In the genomic region with DNA sequence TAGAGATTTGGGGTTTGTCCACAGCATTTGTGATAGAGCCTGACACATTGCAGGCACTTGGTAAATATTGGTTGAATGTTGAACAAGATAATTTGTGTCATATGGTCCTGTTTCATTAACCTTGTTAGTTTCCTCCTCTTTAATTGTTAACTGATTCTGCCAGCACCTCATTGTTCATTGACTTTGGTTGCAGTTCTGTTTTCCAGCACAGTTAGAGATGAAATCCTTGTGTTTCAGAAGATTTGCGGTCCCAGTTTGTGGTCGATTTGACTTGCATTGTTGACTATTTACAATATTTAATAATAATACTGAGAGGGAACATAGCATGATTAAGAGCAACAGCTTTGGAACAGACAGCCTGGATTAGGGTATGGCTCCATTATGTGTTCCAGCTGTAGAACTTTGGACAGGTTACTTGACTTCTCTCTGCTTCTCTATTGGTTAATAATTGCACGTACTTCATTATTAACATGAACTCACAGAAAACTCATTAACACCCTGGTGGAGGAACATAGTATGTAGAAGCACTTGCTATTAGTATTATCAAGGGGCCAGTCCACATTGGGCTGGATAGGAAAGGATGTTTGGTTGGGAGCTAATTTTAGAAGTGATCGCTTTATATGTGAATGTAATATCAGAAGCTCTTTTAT, we compare ENCODE assay signal across 18 cellular contexts. TPM values are rescaled to one million over a fixed set of nuclear protein-coding genes. Genes with fewer than 3 reads are reported as not detected.
DNase-seq lines count a peak whose midpoint lies in the region; ATAC-seq, FAIRE-seq and TF ChIP-seq lines count a peak whose summit lies in the region.
"Had no signal": no experiment of that assay in that cellular context is flagged by ENCODE, and none has a peak within 500 bp of the region (broad histone marks: within the 10 kb centered on the region; RNA-seq: fewer than 3 reads in every experiment).

No MANE protein-coding gene starts in this region.

- no peak for TF ChIP-seq POLR2A in HepG2 (IDR thresholded peaks at IDR 0.05; ENCODE audit: insufficient read depth in 1 of 2, low read depth in 2 of 2, low read length in 2 of 2)
- TF ChIP-seq POLR2A in right lobe of liver (IDR thresholded peaks at IDR 0.05), result no peak

- no peaks in the 10 kb centered on the region for H3K27me3 ChIP-seq in HepG2 (ENCODE audit: control insufficient read depth in 1 of 2, insufficient read depth in 2 of 2, low read length in 2 of 2)
- no peaks in the 10 kb centered on the region for H3K27me3 ChIP-seq in right lobe of liver
- no peaks in the 10 kb centered on the region for H3K27me3 ChIP-seq in upper lobe of right lung

- 90% methylated on average over 4 of the region's 4 CpGs for WGBS in HepG2 (ENCODE audit: low lambda C conversion rate)
- 77% methylated on average over 4 of the region's 4 CpGs for WGBS in right lobe of liver (ENCODE audit: insufficient coverage, low coverage, low lambda C conversion rate, missing lambda C conversion rate)

- peak; percentile 12 for FAIRE-seq in HepG2 (lab: Jason Lieb, UNC)

- TF ChIP-seq CTCF in HepG2 (CRISPR knock-in tag; IDR thresholded peaks at IDR 0.05), result no peak
- TF ChIP-seq CTCF in right lobe of liver (IDR thresholded peaks at IDR 0.05), result no peak
- no peak for TF ChIP-seq CTCF in upper lobe of right lung (IDR thresholded peaks at IDR 0.05)

- H3K9me3 ChIP-seq in HepG2 (ENCODE audit: low read length), result no peaks in the 10 kb centered on the region
- H3K9me3 ChIP-seq in right lobe of liver, result no peaks in the 10 kb centered on the region
- no peaks in the 10 kb centered on the region for H3K9me3 ChIP-seq in upper lobe of right lung

- TF ChIP-seq RAD21 in HepG2 (CRISPR knock-in tag; IDR thresholded peaks at IDR 0.05), result no peak

- no peak overlapping the region for H2AFZ ChIP-seq in HepG2 (ENCODE audit: low read length)

- H3K4me2 ChIP-seq in HepG2 (ENCODE audit: low read depth, low read length), result no peak overlapping the region

- in situ Hi-C loops in HepG2 (cut with HindIII; ENCODE audit: extremely low pct_ligation_motif_present, low pct_unique_long_range_greater_than_20kb), result no loop called here

- H3K9ac ChIP-seq in HepG2 (ENCODE audit: insufficient read depth, low read depth, low read length), result no peak overlapping the region

- H3K4me3 ChIP-seq in HepG2 (replicated peaks in 1 of 3; ENCODE audit: insufficient read depth in 1 of 3, low read depth in 2 of 3, low read length in 3 of 3), result no peak overlapping the region
- H3K4me3 ChIP-seq in right lobe of liver, result no peak overlapping the region
- H3K4me3 ChIP-seq in upper lobe of right lung, result no peak overlapping the region

- intact Hi-C loops in HepG2 (cut with micrococcal nuclease; ENCODE audit: unreplicated experiment), result no loop called here
- intact Hi-C loops in right lobe of liver (cut with DNase I), result no loop called here
- intact Hi-C loops in upper lobe of right lung (cut with DNase I), result no loop called here
- intact Hi-C loops in sciatic nerve (cut with DNase I), result no loop called here

- H3K36me3 ChIP-seq in HepG2 (replicated peaks in 1 of 2; ENCODE audit: control insufficient read depth in 1 of 2, insufficient read depth in 2 of 2, low read length in 2 of 2) (peaks cover 2 to 4% of the 10 kb centered on the region in 2 experiments; a peak in 1 of 5 replicates), right lobe of liver (no peaks in the 10 kb centered on the region), upper lobe of right lung (no peaks in the 10 kb centered on the region)

- peaks cover 35% of the 10 kb centered on the region for H3K79me2 ChIP-seq in HepG2 (ENCODE audit: insufficient read depth, low read length)

- no peaks in the 10 kb centered on the region for H4K20me1 ChIP-seq in HepG2 (ENCODE audit: insufficient read depth, low read length)

- TF ChIP-seq EP300 in HepG2 (IDR thresholded peaks at IDR 0.05; ENCODE audit: low read depth in 2 of 2, low read length in 2 of 2) (no peak), HepG2 (CRISPR knock-in tag; IDR thresholded peaks at IDR 0.05; ENCODE audit: borderline replicate concordance) (no peak)

- H3K4me1 ChIP-seq in HepG2 (ENCODE audit: insufficient read depth, low read length), result peaks cover 80% of the 10 kb centered on the region
- no peaks in the 10 kb centered on the region for H3K4me1 ChIP-seq in right lobe of liver
- peaks cover 20% of the 10 kb centered on the region for H3K4me1 ChIP-seq in upper lobe of right lung

- H3K27ac ChIP-seq in HepG2 (ENCODE audit: extremely low read length, insufficient read depth, low read length) (no peak overlapping the region), right lobe of liver (no peak overlapping the region), upper lobe of right lung (peak overlapping the region; percentile 14)
- H3K27ac ChIP-seq: 22Rv1 had no signal

- DNase-seq in HepG2 (ENCODE audit: low spot score) (no peak), right lobe of liver (no peak), upper lobe of right lung (no peak), NAMALWA (ENCODE audit: low spot score) (no peak), NCI-H1048 (lab: John Stamatoyannopoulos, UW) (no peak), sciatic nerve (ENCODE audit: low spot score) (no peak)
- DNase-seq: activated CD4-positive, alpha-beta T cell treated with anti-CD3 and anti-CD28 coated beads for 48 hours; activated T-cell treated with anti-CD3 and anti-CD28 coated beads for 4 hours; effector CD4-positive, alpha-beta T cell; EL; natural killer cell; NCI-H2171; right cardiac atrium; SHP77; stimulated activated CD4-positive, alpha-beta T cell treated with anti-CD3 and anti-CD28 coated beads, Interleukin-2, amount 100 ng/mL, for 48 hours had no signal

- ATAC-seq in HepG2 (no peak), right lobe of liver (no peak), HG02759 (IDR thresholded peaks at IDR 0.05; ENCODE audit: unreplicated experiment) (peak; percentile 62), HG03460 (IDR thresholded peaks at IDR 0.05; ENCODE audit: unreplicated experiment) (peak; percentile 75), upper lobe of right lung (no peak), sciatic nerve (no peak)
- ATAC-seq: natural killer cell, right cardiac atrium had no signal

- POLR2A ChIA-PET in HepG2 (lab: Yijun Ruan, JAX), result no interaction called here

- BruUV-seq in HepG2 (replicated peaks; lab: Mats Ljungman, UMichigan), result no TSS peak

- CTCF ChIA-PET in HepG2 (lab: Yijun Ruan, JAX; ENCODE audit: low intra/inter-chr PET ratio, low total read pairs), result no interaction called here

RNA-seq across cellular contexts. Expression of a gene that starts 8.7 kb away (rescaled TPM):
- total RNA-seq in HepG2 (2016; rRNA removed; fragmentation: Illumina TruSeq; extraction: Trizol), result 18.1 and 20.9 TPM in 2 replicates
- total RNA-seq in HepG2 (2016; cell fraction: cytosol; rRNA removed; fragmentation: Illumina TruSeq; extraction: Trizol; ENCODE audit: low read depth), result 11.5 and 14.6 TPM in 2 replicates
- total RNA-seq in HepG2 (2016; cell fraction: insoluble cytoplasmic fraction; rRNA removed; fragmentation: Illumina TruSeq; extraction: Trizol), result 15.8 and 19.6 TPM in 2 replicates
- 26.0 and 26.2 TPM in 2 replicates for total RNA-seq in HepG2 (2016; cell fraction: membrane; rRNA removed; fragmentation: Illumina TruSeq; extraction: Trizol)
- 20.6 and 21.4 TPM in 2 replicates for total RNA-seq in HepG2 (2016; cell fraction: nucleus; rRNA removed; fragmentation: Illumina TruSeq; extraction: Trizol)
- 31.2 and 32.6 TPM in 2 replicates for polyA plus RNA-seq in HepG2 (2011; rRNA removed)
- polyA plus RNA-seq in HepG2 (2011; cell fraction: cytosol; rRNA removed), result 23.6 and 32.3 TPM in 2 replicates
- 11.3 and 11.9 TPM in 2 replicates for polyA plus RNA-seq in HepG2 (2011; cell fraction: nucleus; rRNA removed)
- polyA plus RNA-seq in HepG2 (2012), result 20.1 and 41.9 TPM in 2 replicates
- 18.7 and 22.4 TPM in 2 replicates for polyA plus RNA-seq in HepG2 (2016; cell fraction: cytosol; fragmentation: Illumina TruSeq; extraction: Trizol; ENCODE audit: low read depth)
- polyA plus RNA-seq in HepG2 (2016; cell fraction: insoluble cytoplasmic fraction; fragmentation: Illumina TruSeq; extraction: Trizol; ENCODE audit: low read depth), result 19.3 and 21.9 TPM in 2 replicates
- polyA plus RNA-seq in HepG2 (2016; cell fraction: membrane; fragmentation: Illumina TruSeq; extraction: Trizol; ENCODE audit: low read depth), result 22.0 and 22.8 TPM in 2 replicates
- polyA plus RNA-seq in HepG2 (2016; cell fraction: nucleus; fragmentation: Illumina TruSeq; extraction: Trizol; ENCODE audit: insufficient read depth, low read depth), result 32.2 and 34.3 TPM in 2 replicates
- 30.9 and 36.6 TPM in 2 replicates for polyA minus RNA-seq in HepG2 (2011; rRNA and poly(A)+ RNA removed; ENCODE audit: low replicate concordance)
- polyA minus RNA-seq in HepG2 (2011; cell fraction: cytosol; rRNA and poly(A)+ RNA removed), result 22.9 and 27.9 TPM in 2 replicates
- polyA minus RNA-seq in HepG2 (2011; cell fraction: nucleus; rRNA and poly(A)+ RNA removed), result 34.3 and 35.8 TPM in 2 replicates
- total RNA-seq in right lobe of liver, result 10 to 100 TPM in 1 of 6 experiments, 1 to 10 TPM in 5; 2.2 to 11.3 (median 4.3) TPM
- 162 TPM for total RNA-seq in upper lobe of right lung
- 21.6 TPM for total RNA-seq in sciatic nerve

RNA-seq across cellular contexts. Expression of a gene that starts 55.3 kb away (rescaled TPM):
- total RNA-seq in HepG2 (2016; rRNA removed; fragmentation: Illumina TruSeq; extraction: Trizol), result 19.4 and 23.0 TPM in 2 replicates
- 12.6 and 12.8 TPM in 2 replicates for total RNA-seq in HepG2 (2016; cell fraction: cytosol; rRNA removed; fragmentation: Illumina TruSeq; extraction: Trizol; ENCODE audit: low read depth)
- 20.1 and 20.3 TPM in 2 replicates for total RNA-seq in HepG2 (2016; cell fraction: insoluble cytoplasmic fraction; rRNA removed; fragmentation: Illumina TruSeq; extraction: Trizol)
- 21.4 and 29.8 TPM in 2 replicates for total RNA-seq in HepG2 (2016; cell fraction: membrane; rRNA removed; fragmentation: Illumina TruSeq; extraction: Trizol)
- 19.1 and 24.0 TPM in 2 replicates for total RNA-seq in HepG2 (2016; cell fraction: nucleus; rRNA removed; fragmentation: Illumina TruSeq; extraction: Trizol)
- 10.4 and 13.6 TPM in 2 replicates for polyA plus RNA-seq in HepG2 (2011; rRNA removed)
- polyA plus RNA-seq in HepG2 (2011; cell fraction: cytosol; rRNA removed), result 7.1 and 11.0 TPM in 2 replicates
- polyA plus RNA-seq in HepG2 (2011; cell fraction: nucleus; rRNA removed), result 6.4 and 7.0 TPM in 2 replicates
- 12.2 and 13.2 TPM in 2 replicates for polyA plus RNA-seq in HepG2 (2012)
- 15.5 and 16.7 TPM in 2 replicates for polyA plus RNA-seq in HepG2 (2016; cell fraction: cytosol; fragmentation: Illumina TruSeq; extraction: Trizol; ENCODE audit: low read depth)
- polyA plus RNA-seq in HepG2 (2016; cell fraction: insoluble cytoplasmic fraction; fragmentation: Illumina TruSeq; extraction: Trizol; ENCODE audit: low read depth), result 15.6 and 15.9 TPM in 2 replicates
- polyA plus RNA-seq in HepG2 (2016; cell fraction: membrane; fragmentation: Illumina TruSeq; extraction: Trizol; ENCODE audit: low read depth), result 18.2 and 19.1 TPM in 2 replicates
- 19.0 and 19.8 TPM in 2 replicates for polyA plus RNA-seq in HepG2 (2016; cell fraction: nucleus; fragmentation: Illumina TruSeq; extraction: Trizol; ENCODE audit: insufficient read depth, low read depth)
- polyA minus RNA-seq in HepG2 (2011; rRNA and poly(A)+ RNA removed; ENCODE audit: low replicate concordance), result 16.1 and 37.9 TPM in 2 replicates
- 9.1 and 14.1 TPM in 2 replicates for polyA minus RNA-seq in HepG2 (2011; cell fraction: cytosol; rRNA and poly(A)+ RNA removed)
- polyA minus RNA-seq in HepG2 (2011; cell fraction: nucleus; rRNA and poly(A)+ RNA removed), result 20.2 and 20.3 TPM in 2 replicates
- 10 to 100 TPM in 5 of 6 experiments, 1 to 10 TPM in 1; 8.8 to 17.4 (median 14.1) TPM for total RNA-seq in right lobe of liver
- 65.9 TPM for total RNA-seq in upper lobe of right lung
- 45.7 TPM for total RNA-seq in sciatic nerve

Comparison
In these comparisons a context has a peak if more than half of its experiments do, and no peak if none do; other contexts are left out.
1. ATAC-seq: peak in HG02759 (single experiment) and HG03460 (single experiment); none in HepG2 (single experiment), right lobe of liver (0 of 4), upper lobe of right lung (single experiment) and sciatic nerve (single experiment).